Comparison of ENCODE assay signal across 13 cellular contexts in the genomic region with DNA sequence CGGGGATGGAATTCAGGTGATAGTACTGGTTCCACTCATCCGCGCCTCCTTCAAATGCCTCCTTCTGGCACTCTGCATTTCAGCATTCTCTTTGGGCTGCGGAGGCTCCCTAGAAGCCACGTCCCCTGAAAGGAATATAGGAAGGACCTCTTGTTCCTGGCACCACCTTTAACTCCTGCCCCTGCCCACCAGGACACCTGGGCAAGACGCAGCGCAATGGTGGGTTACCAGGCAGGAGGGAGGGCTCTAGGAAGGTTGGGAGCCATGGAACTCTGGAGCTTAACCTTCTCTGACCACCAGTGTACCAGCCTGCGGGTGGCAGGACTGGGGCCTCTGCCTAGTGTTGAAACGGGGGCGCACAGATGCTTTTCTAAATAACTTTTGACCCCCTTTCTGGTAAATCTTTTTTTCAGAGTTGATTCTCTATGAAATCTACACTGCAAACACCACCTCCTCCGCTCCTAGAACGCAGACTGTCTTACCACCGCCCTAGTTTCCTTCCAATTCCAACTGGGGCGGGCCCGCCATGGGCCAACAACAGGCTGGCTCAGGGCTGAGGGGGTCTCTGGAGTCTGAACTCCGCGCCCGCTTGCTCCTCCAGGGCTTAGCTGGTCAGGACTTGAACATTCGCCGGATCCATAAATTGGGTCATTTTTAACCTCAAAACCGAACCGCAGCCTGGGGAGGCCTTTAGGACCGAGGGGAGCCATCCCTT. TPM values are rescaled to one million over a fixed set of nuclear protein-coding genes. Genes with fewer than 3 reads are reported as not detected.
DNase-seq lines count a peak whose midpoint lies in the region; ATAC-seq and TF ChIP-seq lines count a peak whose summit lies in the region.
"Had no signal": no experiment of that assay in that cellular context is flagged by ENCODE, and none has a peak within 500 bp of the region (broad histone marks: within the 10 kb centered on the region; RNA-seq: fewer than 3 reads in every experiment).

No MANE protein-coding gene starts in this region.

- H2AFZ ChIP-seq in parathyroid adenoma, result peak overlapping the region; percentile 19

- no peak overlapping the region for H3K27ac ChIP-seq in iPS DF 6.9 (ENCODE audit: low read length)
- no peak overlapping the region for H3K27ac ChIP-seq in parathyroid adenoma
- H3K27ac ChIP-seq: HL-60, transverse colon had no signal

- intact Hi-C loops in Caco-2 (cut with micrococcal nuclease; ENCODE audit: unreplicated experiment), result no loop called here

- CTCF ChIA-PET in BJ (lab: Yijun Ruan, JAX), result no interaction called here
- CTCF ChIA-PET in Caco-2 (lab: Charles Lee), result no interaction called here

- no peaks in the 10 kb centered on the region for H3K79me2 ChIP-seq in parathyroid adenoma

- no CpG with 5 or more reads among the region's 23 CpGs for WGBS in iPS DF 6.9 (ENCODE audit: insufficient coverage, insufficient read length)

- peak overlapping the region; percentile 65 for H3K4me2 ChIP-seq in parathyroid adenoma (ENCODE audit: low read length)

- BruUV-seq in Caco-2 (replicated peaks; lab: Mats Ljungman, UMichigan), result no TSS peak

- H3K4me1 Mint-ChIP-seq in Caco-2 (ENCODE audit: low read depth, unreplicated experiment) (no peaks in the 10 kb centered on the region), HFFc6 (ENCODE audit: low read depth) (no peaks in the 10 kb centered on the region; the same call in 1 of the 2 replicates)

- H3K27ac Mint-ChIP-seq in Caco-2 (ENCODE audit: unreplicated experiment), result no peak overlapping the region
- H3K27ac Mint-ChIP-seq in HFFc6, result no peak overlapping the region

- H3K27me3 Mint-ChIP-seq in Caco-2 (ENCODE audit: insufficient read depth, unreplicated experiment), result peaks cover 14% of the 10 kb centered on the region
- peaks cover 56% of the 10 kb centered on the region for H3K27me3 Mint-ChIP-seq in HFFc6 (ENCODE audit: insufficient read depth)

- H3K9me3 Mint-ChIP-seq in Caco-2 (ENCODE audit: unreplicated experiment) (no peaks in the 10 kb centered on the region), HFFc6 (no peaks in the 10 kb centered on the region)

- H3K27me3 ChIP-seq in BJ (ENCODE audit: control insufficient read depth, insufficient read depth, low read length) (peaks cover 6% of the 10 kb centered on the region), adipocyte (replicated peaks; ENCODE audit: control insufficient read depth, insufficient read depth, low read length) (peaks cover 5% of the 10 kb centered on the region), iPS DF 6.9 (ENCODE audit: control insufficient read depth, insufficient read depth, low read length) (peaks cover 14% of the 10 kb centered on the region; the same call in 1 of the 2 replicates), parathyroid adenoma (ENCODE audit: control insufficient read depth, insufficient read depth, low read length) (peaks cover 3% of the 10 kb centered on the region), Caco-2 (replicated peaks; ENCODE audit: control insufficient read depth, insufficient read depth, low read length) (peaks cover 2% of the 10 kb centered on the region; the same call in 1 of the 2 replicates)

- no peaks in the 10 kb centered on the region for H3K9me3 ChIP-seq in adipocyte (ENCODE audit: control insufficient read depth, low read length)
- H3K9me3 ChIP-seq in iPS DF 6.9 (ENCODE audit: control insufficient read depth, insufficient read depth, low read length), result no peaks in the 10 kb centered on the region
- H3K9me3 ChIP-seq in parathyroid adenoma (ENCODE audit: control insufficient read depth, low read length), result no peaks in the 10 kb centered on the region
- no peaks in the 10 kb centered on the region for H3K9me3 ChIP-seq in Caco-2
- H3K9me3 ChIP-seq: transverse colon had no signal

- H3K9ac ChIP-seq in adipocyte (ENCODE audit: low read length) (peak overlapping the region; percentile 80), parathyroid adenoma (no peak overlapping the region)

- POLR2A ChIA-PET in BJ (lab: Charles Lee) (no interaction called here), Caco-2 (lab: Charles Lee) (no interaction called here)

- DNase-seq in BJ (ENCODE audit: low read depth), result no peak
- no peak for DNase-seq in adipocyte (ENCODE audit: low read depth)
- DNase-seq in iPS DF 6.9 (ENCODE audit: low read depth, low spot score), result no peak
- DNase-seq in Caco-2, result no peak
- DNase-seq in HFFc6, result no peak
- DNase-seq: activated T-cell treated with anti-CD3 and anti-CD28 coated beads, Interleukin-2, amount 50 U/mL, for 1 hour; MV-4-11; SHP77 treated with DMSO at 0.1 percent for 48 hours; transverse colon had no signal

- TF ChIP-seq CTCF in BJ (IDR thresholded peaks at IDR 0.05; ENCODE audit: insufficient read depth, low read depth, low read length) (no peak), parathyroid adenoma (IDR thresholded peaks at IDR 0.05) (no peak), Caco-2 (IDR thresholded peaks at IDR 0.05; ENCODE audit: insufficient read depth in 1 of 2, low read depth in 1 of 2, low read length in 1 of 2, severe bottlenecking in 1 of 2, unreplicated experiment in 1 of 2) (no peak), HFFc6 (IDR thresholded peaks at IDR 0.05) (no peak)

- no peak overlapping the region for H3K4me3 Mint-ChIP-seq in Caco-2 (ENCODE audit: unreplicated experiment)
- no peak overlapping the region for H3K4me3 Mint-ChIP-seq in HFFc6

- H3K36me3 Mint-ChIP-seq in Caco-2 (ENCODE audit: insufficient read depth, unreplicated experiment) (no peaks in the 10 kb centered on the region), HFFc6 (ENCODE audit: low read depth) (no peaks in the 10 kb centered on the region)

- no peak for ATAC-seq in HG02840 (IDR thresholded peaks at IDR 0.05; ENCODE audit: low FRiP score, unreplicated experiment)
- ATAC-seq in GM21786 (IDR thresholded peaks at IDR 0.05; ENCODE audit: unreplicated experiment), result no peak

- H3K4me3 ChIP-seq in BJ (ENCODE audit: low read depth, low read length), result peak overlapping the region; percentile 30
- peak overlapping the region; percentile 87 for H3K4me3 ChIP-seq in adipocyte (ENCODE audit: low read length)
- peak overlapping the region; percentile 65; the same call in 1 of the 2 replicates for H3K4me3 ChIP-seq in iPS DF 6.9 (ENCODE audit: low read length)
- H3K4me3 ChIP-seq in parathyroid adenoma (ENCODE audit: low read depth, low read length), result no peak overlapping the region
- H3K4me3 ChIP-seq in Caco-2 (ENCODE audit: low read depth, low read length), result no peak overlapping the region

- H3K4me1 ChIP-seq in adipocyte (ENCODE audit: control insufficient read depth, insufficient read depth, low read length) (peaks cover 30% of the 10 kb centered on the region), iPS DF 6.9 (ENCODE audit: control insufficient read depth, insufficient read depth, low read length) (peaks cover 3% of the 10 kb centered on the region), parathyroid adenoma (peaks cover 7% of the 10 kb centered on the region), Caco-2 (no peaks in the 10 kb centered on the region)

- no peaks in the 10 kb centered on the region for H3K36me3 ChIP-seq in BJ (ENCODE audit: control insufficient read depth, insufficient read depth, low read length)
- H3K36me3 ChIP-seq in adipocyte (ENCODE audit: control insufficient read depth, insufficient read depth, low read length, severe bottlenecking), result no peaks in the 10 kb centered on the region
- H3K36me3 ChIP-seq in iPS DF 6.9 (ENCODE audit: control insufficient read depth, insufficient read depth, low read length), result no peaks in the 10 kb centered on the region
- no peaks in the 10 kb centered on the region for H3K36me3 ChIP-seq in parathyroid adenoma (ENCODE audit: control insufficient read depth, insufficient read depth, low read length)
- H3K36me3 ChIP-seq in Caco-2 (ENCODE audit: control insufficient read depth, insufficient read depth, low read length), result no peaks in the 10 kb centered on the region
- H3K36me3 ChIP-seq: transverse colon had no signal

RNA-seq across cellular contexts. Expression of a gene that starts 0.9 kb away (rescaled TPM):
- polyA plus RNA-seq in BJ (2011; rRNA removed), result 1.0 and 1.7 TPM in 2 replicates
- polyA minus RNA-seq in BJ (2011; rRNA and poly(A)+ RNA removed), result 0.57 and 2.7 TPM in 2 replicates
- total RNA-seq in Caco-2 (2022), result not detected in 2 replicates
- total RNA-seq in HFFc6 (2021; fragmentation: NEBNext Ultra II Directional; extraction: Animal tissue kit (Norgen Biotek cat#: 25700)), result under 1 TPM in 2 of 6 experiments, not detected in 4; 0.14 to 0.31 TPM

Comparison
In these comparisons a context has a peak if more than half of its experiments do, and no peak if none do; other contexts are left out.
1. H3K4me3 ChIP-seq: peak in BJ (single experiment), adipocyte (single experiment) and iPS DF 6.9 (single experiment); none in parathyroid adenoma (single experiment) and Caco-2 (single experiment).